In the genomic region with DNA sequence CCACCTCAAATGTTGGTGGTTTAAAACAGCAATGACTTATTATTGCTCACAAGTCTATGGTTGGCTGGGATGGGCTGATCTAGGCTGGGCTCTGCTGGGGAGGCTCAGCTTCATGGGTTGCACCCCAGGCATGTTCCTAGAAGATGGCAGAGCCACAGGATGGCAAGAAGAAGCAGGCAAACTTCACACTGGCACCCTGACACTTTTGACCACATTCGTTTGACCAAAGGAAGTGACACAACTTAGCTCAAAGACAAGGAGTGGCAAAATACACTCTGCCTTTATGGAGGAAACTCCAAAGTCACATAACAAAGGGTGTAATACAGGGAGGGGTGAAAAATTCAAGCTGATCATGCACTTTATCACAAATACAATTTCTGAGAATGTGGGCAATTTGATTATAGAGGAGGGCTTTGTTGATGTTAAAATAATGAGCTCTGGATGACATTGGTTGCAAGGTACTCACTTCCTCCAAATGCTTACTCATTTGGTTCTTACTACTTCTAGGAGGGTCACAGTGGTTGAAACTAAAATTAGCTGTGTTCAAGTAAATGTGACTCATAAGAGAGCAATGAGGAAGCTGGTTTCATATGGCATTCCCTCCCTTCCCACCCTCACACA, we compare ENCODE assay signal across 8 cellular contexts.
DNase-seq lines count a peak whose midpoint lies in the region; ATAC-seq and TF ChIP-seq lines count a peak whose summit lies in the region.

No MANE protein-coding gene starts in this region.

- ATAC-seq in GM21381 (IDR thresholded peaks at IDR 0.05; ENCODE audit: unreplicated experiment) (peak; percentile 99), HG03571 (IDR thresholded peaks at IDR 0.05; ENCODE audit: unreplicated experiment) (peak; percentile 99), sciatic nerve (no peak)

- intact Hi-C loops in vagina (cut with DNase I): no loop called here
- intact Hi-C loops in sciatic nerve (cut with DNase I): no loop called here

- DNase-seq in GM10248 (ENCODE audit: extremely low spot score) (peak; percentile 35), kidney epithelial cell (ENCODE audit: low read depth) (peak; percentile 87), D341Med (ENCODE audit: low spot score) (no peak), vagina (ENCODE audit: extremely low spot score in 2 of 2) (no peak), sciatic nerve (ENCODE audit: low spot score) (no peak)
- DNase-seq in activated CD4-positive, alpha-beta T cell treated with anti-CD3 and anti-CD28 coated beads, Interleukin-2, amount 50 U/mL, for 48 hours: peak; percentile 7 to 25

- H3K36me3 ChIP-seq in kidney epithelial cell (ENCODE audit: control insufficient read depth, insufficient read depth, low read length): no peaks in the 10 kb centered on the region
- H3K36me3 ChIP-seq in vagina: no peaks in the 10 kb centered on the region

- H3K4me1 ChIP-seq in vagina: no peaks in the 10 kb centered on the region

- CTCF ChIA-PET in GM10248 (lab: Yijun Ruan, JAX): interaction anchor here (0.9 to 5.8 kb wide), 4 partner anchors 9 to 1231 kb away, joined by 3 to 37 read pairs (median 4); no protein-coding TSS in a partner anchor

- H3K9me3 ChIP-seq in vagina: no peaks in the 10 kb centered on the region

- TF ChIP-seq CTCF in GM10248 (IDR thresholded peaks at IDR 0.05; ENCODE audit: control extremely low read depth, extremely low read depth, low read depth, missing control alignments) (no peak), kidney epithelial cell (IDR thresholded peaks at IDR 0.05; ENCODE audit: insufficient read depth, low read length, poor library complexity, severe bottlenecking) (no peak), vagina (IDR thresholded peaks at IDR 0.05) (no peak)

- POLR2A ChIA-PET in GM10248 (lab: Yijun Ruan, JAX): interaction anchor here (0.8 kb wide), 1 partner anchor 459 kb away, joined by 3 read pairs; no protein-coding TSS in a partner anchor

- H3K27ac ChIP-seq in vagina: no peak overlapping the region

- TF ChIP-seq POLR2A in vagina (IDR thresholded peaks at IDR 0.05): no peak

- H3K27me3 ChIP-seq in kidney epithelial cell (ENCODE audit: control insufficient read depth, insufficient read depth, low read length): no peaks in the 10 kb centered on the region
- no peaks in the 10 kb centered on the region for H3K27me3 ChIP-seq in vagina

- H3K4me3 ChIP-seq in kidney epithelial cell (ENCODE audit: low read depth, low read length) (no peak overlapping the region), vagina (no peak overlapping the region)

Comparison
In these comparisons a context has a peak if more than half of its experiments do, and no peak if none do; other contexts are left out.
1. DNase-seq: peak in GM10248 (single experiment), activated CD4-positive, alpha-beta T cell treated with anti-CD3 and anti-CD28 coated beads, Interleukin-2, amount 50 U/mL, for 48 hours (2 of 2) and kidney epithelial cell (single experiment); none in D341Med (single experiment), vagina (0 of 2) and sciatic nerve (single experiment).